Comparison of ENCODE assay signal across 8 cellular contexts in the genomic region with DNA sequence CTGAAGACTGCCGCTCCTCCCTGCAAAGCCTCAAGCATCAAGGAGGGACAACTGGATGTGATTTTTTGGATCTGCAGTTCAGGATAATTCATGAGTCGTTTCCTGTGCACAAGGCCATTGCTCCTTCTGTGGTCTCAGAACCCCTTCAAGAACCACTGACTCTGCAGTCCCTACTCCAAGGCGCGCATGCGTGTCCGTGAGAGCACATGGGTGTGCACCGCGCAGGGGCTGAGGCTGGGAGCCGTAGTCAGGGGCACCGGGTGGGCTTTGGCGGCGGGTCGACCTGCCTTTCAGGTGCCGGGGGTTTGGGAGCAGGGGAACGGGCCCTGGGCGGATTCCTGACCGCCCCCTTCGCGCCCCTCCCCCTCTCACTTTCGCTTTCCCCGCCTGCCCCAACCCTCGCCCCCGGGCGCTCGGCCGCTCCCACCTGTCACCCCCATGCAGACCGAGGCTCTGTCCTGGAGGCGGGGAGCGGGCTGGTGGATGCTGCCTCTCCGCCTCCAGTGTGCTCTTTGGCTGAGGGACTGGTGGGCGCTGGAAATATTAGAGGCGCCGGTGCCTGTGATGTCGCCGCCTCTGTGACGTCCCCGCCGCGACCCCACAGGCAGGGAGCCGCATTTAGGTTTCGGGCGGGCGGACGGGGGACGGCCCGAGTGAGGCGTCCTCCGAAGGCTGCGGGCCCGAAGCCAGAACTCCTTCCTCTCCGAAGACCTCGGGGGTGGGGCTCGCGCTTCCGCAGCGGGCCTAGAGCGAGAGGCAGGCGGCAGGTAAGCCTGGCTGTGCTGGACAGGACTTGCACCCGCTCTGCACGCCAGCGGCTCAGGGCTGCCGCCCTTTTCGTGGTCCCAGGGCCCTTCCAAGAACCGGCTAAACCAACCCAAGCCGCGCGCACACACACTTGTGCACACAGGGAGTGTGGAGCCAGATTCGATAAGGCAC. TPM values are rescaled to one million over a fixed set of nuclear protein-coding genes. Genes with fewer than 3 reads are reported as not detected.
DNase-seq lines count a peak whose midpoint lies in the region; ATAC-seq, FAIRE-seq and TF ChIP-seq lines count a peak whose summit lies in the region.

A gene with protein sequence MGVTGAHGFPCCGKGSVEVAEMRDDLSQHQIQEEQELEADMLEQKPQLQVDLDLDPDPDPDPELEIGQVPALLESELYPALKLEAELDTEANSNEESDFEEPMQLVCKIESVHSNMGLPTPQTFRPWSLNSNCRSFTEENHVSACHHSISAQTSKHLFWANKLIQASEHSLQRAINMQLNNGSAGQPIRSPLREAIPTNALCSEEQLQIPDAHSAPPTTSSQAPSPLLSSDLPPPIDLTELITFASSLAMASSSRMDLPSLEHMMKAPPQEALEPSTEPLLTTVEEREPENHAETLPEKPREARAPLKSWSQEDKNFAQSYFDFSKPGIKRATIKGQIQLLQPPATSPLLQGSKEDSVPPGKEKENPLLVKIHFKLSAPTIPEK (minus strand): TSS at position 518 of the 939 bp plus-strand sequence. CDS start 78 bp downstream, at position 440.

- H3K36me3 ChIP-seq in lung (ENCODE audit: control insufficient read depth in 2 of 2, insufficient read depth in 2 of 2, low read length in 2 of 2) = peaks cover under 1 to 30% of the 10 kb centered on the region in 2 donors

- 3 to 4% methylated on average over 61 to 68 of the region's 68 CpGs for WGBS in lung, 2 donors

- TF ChIP-seq CTCF in coronary artery (IDR thresholded peaks at IDR 0.05) (no peak), lung (IDR thresholded peaks at IDR 0.05; ENCODE audit: control extremely low read depth, extremely low read depth) (no peak), D721Med (IDR thresholded peaks at IDR 0.05; ENCODE audit: insufficient read depth, missing control alignments) (no peak)

- H3K4me1 ChIP-seq in lung (ENCODE audit: control insufficient read depth in 2 of 2, insufficient read depth in 2 of 2, low read length in 2 of 2) = peaks cover 0 to 13% of the 10 kb centered on the region in 2 donors

- no peaks in the 10 kb centered on the region for H3K27me3 ChIP-seq in lung (ENCODE audit: control insufficient read depth, insufficient read depth)

- no peaks in the 10 kb centered on the region for H3K9me3 ChIP-seq in lung (ENCODE audit: control insufficient read depth in 2 of 2, insufficient read depth in 1 of 2, low read length in 1 of 2)

- peak; percentile 32 to 62 for DNase-seq in NCI-H526 (lab: John Stamatoyannopoulos, UW)
- DNase-seq in NCI-H526 treated with DMSO at 0.1 percent for 48 hours (lab: John Stamatoyannopoulos, UW) = no peak
- peak; percentile 51 to 65 for DNase-seq in activated CD4-positive, alpha-beta T cell treated with anti-CD3 and anti-CD28 coated beads for 4 hours
- DNase-seq in coronary artery (ENCODE audit: low spot score) = no peak
- no peak for DNase-seq in lung (ENCODE audit: low spot score)
- DNase-seq in stimulated activated CD8-positive, alpha-beta memory T cell treated with anti-CD3 and anti-CD28 coated beads, Interleukin-12 subunit alpha, Interleukin-12 subunit beta, amount 100 ng/mL, for 1 hour (ENCODE audit: low read depth) = peak; percentile 46
- DNase-seq in NAMALWA (ENCODE audit: low spot score) = no peak
- DNase-seq in D721Med (ENCODE audit: insufficient read length, low spot score) = no peak

- H3K27ac ChIP-seq in coronary artery (peak within 1 kb of the TSS; percentile 31 to 38), lung (ENCODE audit: low read depth in 1 of 2, low read length in 1 of 2) (peak within 1 kb of the TSS in 1 of 2 donors; percentile 71)

- peak within 1 kb of the TSS; percentile 88 for H3K4me3 ChIP-seq in coronary artery
- H3K4me3 ChIP-seq in lung = peak within 1 kb of the TSS; percentile 72

- ATAC-seq in lung (ENCODE audit: insufficient read depth, low FRiP score) = peak; percentile 57

- no peak for FAIRE-seq in D721Med (lab: Jason Lieb, UNC)

RNA-seq across cellular contexts. Expression of the gene that starts here (rescaled TPM):
- total RNA-seq in lung = under 1 TPM in 1 of 2 donors, not detected in 1; 0.21 TPM
- under 1 TPM; 0.08 to 0.40 TPM for polyA plus RNA-seq in lung

Comparison
In these comparisons a context has a peak if more than half of its experiments do, and no peak if none do; other contexts are left out.
1. DNase-seq: peak in NCI-H526 (2 of 2), activated CD4-positive, alpha-beta T cell treated with anti-CD3 and anti-CD28 coated beads for 4 hours (2 of 2) and stimulated activated CD8-positive, alpha-beta memory T cell treated with anti-CD3 and anti-CD28 coated beads, Interleukin-12 subunit alpha, Interleukin-12 subunit beta, amount 100 ng/mL, for 1 hour (single experiment); none in NCI-H526 treated with DMSO at 0.1 percent for 48 hours (single experiment), coronary artery (single experiment), lung (single experiment), NAMALWA (single experiment) and D721Med (single experiment).
2. Peak in ATAC-seq and H3K4me3 ChIP-seq in lung; RNA of the gene not detected or under 1 TPM.